14 cellular contexts compared by ENCODE assay signal in genomic region chr2:168375195-168375798, GRCh38.
A peak's percentile ranks its signal among the peaks of the same experiment; 100 is the strongest.
DNase-seq lines count a peak whose midpoint lies in the region; ATAC-seq, FAIRE-seq and TF ChIP-seq lines count a peak whose summit lies in the region.
"Had no signal": no experiment of that assay in that cellular context is flagged by ENCODE, and none has a peak within 500 bp of the region (broad histone marks: within the 10 kb centered on the region; RNA-seq: fewer than 3 reads in every experiment).

No MANE protein-coding gene starts in this region.

- DNase-seq in DND-41, result no peak
- no peak for DNase-seq in HL-60 (ENCODE audit: low read depth in 1 of 2, low spot score in 1 of 2)
- DNase-seq in adrenal gland, result no peak
- no peak for DNase-seq in HepG2 (ENCODE audit: low spot score)
- DNase-seq in activated CD8-positive, alpha-beta memory T cell treated with anti-CD3 and anti-CD28 coated beads, Interleukin-2, amount 10 ng/mL, durations not matched to agents 7 days and 5 days, result no peak
- no peak for DNase-seq in nucleus accumbens (lab: John Stamatoyannopoulos, UW)
- DNase-seq: activated gamma-delta T cell treated with Interleukin-2 at 50 U/mL for 16 hours; DMS79; NCI-H1436; PC-9; stimulated activated naive CD4-positive, alpha-beta T cell treated with Interleukin-2 at 50 U/mL for 16 hours had no signal

- intact Hi-C loops in adrenal gland (cut with DNase I), result no loop called here
- intact Hi-C loops in HepG2 (cut with micrococcal nuclease; ENCODE audit: unreplicated experiment), result no loop called here

- no peak overlapping the region for H3K4me3 ChIP-seq in DND-41 (ENCODE audit: low read depth in 1 of 2, low read length in 2 of 2)
- no peak overlapping the region for H3K4me3 ChIP-seq in HL-60 (replicated peaks; ENCODE audit: insufficient read depth, low read length)
- H3K4me3 ChIP-seq in adrenal gland, result no peak overlapping the region
- no peak overlapping the region for H3K4me3 ChIP-seq in HepG2 (replicated peaks in 1 of 3; ENCODE audit: insufficient read depth in 1 of 3, low read depth in 2 of 3, low read length in 3 of 3)
- H3K4me3 ChIP-seq: PC-9 had no signal

- POLR2A ChIA-PET in HepG2 (lab: Yijun Ruan, JAX), result no interaction called here

- BruUV-seq in HepG2 (replicated peaks; lab: Mats Ljungman, UMichigan), result no TSS peak

- H4K20me1 ChIP-seq in DND-41 (ENCODE audit: insufficient read depth, low read length) (no peaks in the 10 kb centered on the region), HepG2 (ENCODE audit: insufficient read depth, low read length) (no peaks in the 10 kb centered on the region)

- TF ChIP-seq RAD21 in HepG2 (CRISPR knock-in tag; IDR thresholded peaks at IDR 0.05), result no peak

- peaks cover 20% of the 10 kb centered on the region for H3K27me3 Mint-ChIP-seq in activated CD8-positive, alpha-beta memory T cell treated with anti-CD3 and anti-CD28 coated beads, Interleukin-2, amount 10 ng/mL, durations not matched to agents 7 days and 5 days
- H3K27me3 Mint-ChIP-seq: dendritic cell treated with granulocyte-macrophage colony-stimulating factor and Interleukin-4, amounts not matched to agents 40 ng/mL and 50 ng/mL, for 4 days had no signal

- peaks cover 17% of the 10 kb centered on the region for H3K4me1 ChIP-seq in DND-41 (ENCODE audit: insufficient read depth, low read length)
- no peaks in the 10 kb centered on the region for H3K4me1 ChIP-seq in adrenal gland (replicated peaks in 1 of 2)
- no peaks in the 10 kb centered on the region for H3K4me1 ChIP-seq in HepG2 (ENCODE audit: insufficient read depth, low read length)

- ATAC-seq in DND-41 (ENCODE audit: insufficient read depth, low read depth) (no peak), HepG2 (no peak), GM18909 (IDR thresholded peaks at IDR 0.05; ENCODE audit: poor library complexity, unreplicated experiment) (no peak), HG02610 (IDR thresholded peaks at IDR 0.05; ENCODE audit: unreplicated experiment) (no peak)
- no peak for ATAC-seq in activated CD8-positive, alpha-beta memory T cell treated with anti-CD3 and anti-CD28 coated beads, Interleukin-2, amount 10 ng/mL, durations not matched to agents 7 days and 5 days

- no peaks in the 10 kb centered on the region for H3K9me3 Mint-ChIP-seq in activated CD8-positive, alpha-beta memory T cell treated with anti-CD3 and anti-CD28 coated beads, Interleukin-2, amount 10 ng/mL, durations not matched to agents 7 days and 5 days (ENCODE audit: low read depth)

- no peak overlapping the region for H3K9ac ChIP-seq in DND-41 (ENCODE audit: low read depth, low read length)
- H3K9ac ChIP-seq in HepG2 (ENCODE audit: insufficient read depth, low read depth, low read length), result no peak overlapping the region

- no peak overlapping the region for H2AFZ ChIP-seq in DND-41 (ENCODE audit: low read depth, low read length)
- no peak overlapping the region for H2AFZ ChIP-seq in HepG2 (ENCODE audit: low read length)
- H2AFZ ChIP-seq: PC-9 had no signal

- no peak overlapping the region for H3K4me3 Mint-ChIP-seq in activated CD8-positive, alpha-beta memory T cell treated with anti-CD3 and anti-CD28 coated beads, Interleukin-2, amount 10 ng/mL, durations not matched to agents 7 days and 5 days
- H3K4me3 Mint-ChIP-seq: dendritic cell treated with granulocyte-macrophage colony-stimulating factor and Interleukin-4, amounts not matched to agents 40 ng/mL and 50 ng/mL, for 4 days had no signal

- H3K4me2 ChIP-seq in DND-41 (ENCODE audit: insufficient read depth, low read length) (no peak overlapping the region), HepG2 (ENCODE audit: low read depth, low read length) (no peak overlapping the region)
- H3K4me2 ChIP-seq: PC-9 had no signal

- TF ChIP-seq POLR2A in adrenal gland (IDR thresholded peaks at IDR 0.05), result no peak
- no peak for TF ChIP-seq POLR2A in HepG2 (IDR thresholded peaks at IDR 0.05; ENCODE audit: insufficient read depth in 1 of 2, low read depth in 2 of 2, low read length in 2 of 2)

- no peak for FAIRE-seq in HepG2 (lab: Jason Lieb, UNC)

- in situ Hi-C loops in HepG2 (cut with HindIII; ENCODE audit: extremely low pct_ligation_motif_present, low pct_unique_long_range_greater_than_20kb), result no loop called here

- H3K9me3 ChIP-seq in DND-41 (ENCODE audit: insufficient read depth, low read length, severe bottlenecking) (no peaks in the 10 kb centered on the region), adrenal gland (replicated peaks in 1 of 3) (no peaks in the 10 kb centered on the region), HepG2 (ENCODE audit: low read length) (peaks cover 5% of the 10 kb centered on the region; the same call in 1 of the 2 replicates)

- H3K27ac ChIP-seq in DND-41 (ENCODE audit: low read length) (no peak overlapping the region), HL-60 (replicated peaks) (no peak overlapping the region), adrenal gland (no peak overlapping the region), HepG2 (ENCODE audit: extremely low read length, insufficient read depth, low read length) (no peak overlapping the region)
- H3K27ac ChIP-seq: PC-9 had no signal

- H3K27ac Mint-ChIP-seq in activated CD8-positive, alpha-beta memory T cell treated with anti-CD3 and anti-CD28 coated beads, Interleukin-2, amount 10 ng/mL, durations not matched to agents 7 days and 5 days, result no peak overlapping the region
- H3K27ac Mint-ChIP-seq: dendritic cell treated with granulocyte-macrophage colony-stimulating factor and Interleukin-4, amounts not matched to agents 40 ng/mL and 50 ng/mL, for 4 days had no signal

- H3K79me2 ChIP-seq in DND-41 (ENCODE audit: insufficient read depth, low read length) (no peaks in the 10 kb centered on the region), HepG2 (ENCODE audit: insufficient read depth, low read length) (no peaks in the 10 kb centered on the region)

- CTCF ChIA-PET in HepG2 (lab: Yijun Ruan, JAX; ENCODE audit: low intra/inter-chr PET ratio, low total read pairs), result no interaction called here
- CTCF ChIA-PET in activated CD8-positive, alpha-beta memory T cell treated with anti-CD3 and anti-CD28 coated beads, Interleukin-2, amount 10 ng/mL, durations not matched to agents 7 days and 5 days (lab: Charles Lee), result interaction anchor here (1.6 kb wide), 1 partner anchor 14 kb away, joined by 4 read pairs; no protein-coding TSS in a partner anchor

- no peaks in the 10 kb centered on the region for H3K36me3 Mint-ChIP-seq in activated CD8-positive, alpha-beta memory T cell treated with anti-CD3 and anti-CD28 coated beads, Interleukin-2, amount 10 ng/mL, durations not matched to agents 7 days and 5 days

- TF ChIP-seq EP300 in HepG2 (IDR thresholded peaks at IDR 0.05; ENCODE audit: low read depth in 2 of 2, low read length in 2 of 2) (no peak), HepG2 (CRISPR knock-in tag; IDR thresholded peaks at IDR 0.05; ENCODE audit: borderline replicate concordance) (no peak)

- H3K27me3 ChIP-seq in DND-41 (ENCODE audit: insufficient read depth, low read length, poor library complexity) (no peaks in the 10 kb centered on the region), HL-60 (ENCODE audit: insufficient read depth, poor library complexity, severe bottlenecking) (no peaks in the 10 kb centered on the region), adrenal gland (no peaks in the 10 kb centered on the region), HepG2 (ENCODE audit: control insufficient read depth in 1 of 2, insufficient read depth in 2 of 2, low read length in 2 of 2) (peaks cover 0 to 5% of the 10 kb centered on the region in 2 experiments; a peak in 1 of 5 replicates)

- TF ChIP-seq CTCF in DND-41 (IDR thresholded peaks at IDR 0.05; ENCODE audit: borderline replicate concordance, extremely low read depth, low read length, poor library complexity, severe bottlenecking) (peak; percentile 34), HL-60 (IDR thresholded peaks at IDR 0.05; ENCODE audit: insufficient read depth, low read length) (peak; percentile 24), adrenal gland (IDR thresholded peaks at IDR 0.05) (peak; percentile 26 to 47 (median 37)), HepG2 (CRISPR knock-in tag; IDR thresholded peaks at IDR 0.05) (no peak)

- H3K36me3 ChIP-seq in DND-41 (ENCODE audit: insufficient read depth, low read length), result no peaks in the 10 kb centered on the region
- no peaks in the 10 kb centered on the region for H3K36me3 ChIP-seq in adrenal gland (replicated peaks in 1 of 2)
- H3K36me3 ChIP-seq in HepG2 (replicated peaks in 1 of 2; ENCODE audit: control insufficient read depth in 1 of 2, insufficient read depth in 2 of 2, low read length in 2 of 2), result no peaks in the 10 kb centered on the region

- H3K4me1 Mint-ChIP-seq in activated CD8-positive, alpha-beta memory T cell treated with anti-CD3 and anti-CD28 coated beads, Interleukin-2, amount 10 ng/mL, durations not matched to agents 7 days and 5 days, result peaks cover 11% of the 10 kb centered on the region

TF ChIP-seq in HepG2, 621 proteins besides CTCF, POLR2A, EP300 and RAD21:
- TF ChIP-seq STAG1 (CRISPR knock-in tag; IDR thresholded peaks at IDR 0.05) (peak; percentile 37), RBM39 (IDR thresholded peaks at IDR 0.05; ENCODE audit: low read depth, low read length, poor library complexity, severe bottlenecking) (no peak)
